Comparison of ENCODE assay signal across 22 cellular contexts in the genomic region with DNA sequence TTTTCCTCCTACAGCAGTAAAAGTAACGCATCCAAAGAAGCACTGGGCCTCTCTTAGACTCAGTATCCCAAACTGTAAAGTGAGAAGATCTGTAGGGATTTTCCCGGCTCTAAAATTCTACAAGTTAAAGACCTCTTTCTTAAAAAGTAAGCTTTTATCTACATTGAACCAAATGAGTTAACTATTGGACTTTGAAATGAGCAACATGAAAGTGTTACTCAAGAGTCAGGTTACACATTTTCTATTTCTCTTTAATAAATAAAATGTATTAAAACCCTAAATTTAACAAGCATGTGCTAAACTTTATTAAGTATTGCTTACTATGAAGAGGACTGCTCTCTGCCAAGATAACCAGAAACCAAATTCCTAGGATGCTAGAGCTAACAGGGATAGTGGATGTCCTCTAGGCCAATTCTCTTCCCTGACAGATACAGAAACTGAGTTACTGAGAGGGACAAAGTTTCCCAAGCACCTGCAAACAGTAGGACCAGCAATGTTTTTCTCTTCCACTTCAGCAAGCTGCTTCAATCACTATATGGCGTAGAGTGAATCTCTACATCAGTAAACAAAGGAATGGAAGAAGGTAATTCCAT. TPM values are rescaled to one million over a fixed set of nuclear protein-coding genes. Genes with fewer than 3 reads are reported as not detected.
"Had no signal": no experiment of that assay in that cellular context is flagged by ENCODE, and none has a peak within 500 bp of the region (broad histone marks: within the 10 kb centered on the region; RNA-seq: fewer than 3 reads in every experiment).

No MANE protein-coding gene starts in this region.

- H3K4me1 Mint-ChIP-seq: activated CD8-positive, alpha-beta memory T cell treated with anti-CD3 and anti-CD28 coated beads, Interleukin-2, amount 10 ng/mL, durations not matched to agents 7 days and 5 days; activated naive CD4-positive, alpha-beta T cell treated with anti-CD3 and anti-CD28 coated beads, Interleukin-2, amount 50 U/mL, for 24 hours had no signal

- H3K4me3 ChIP-seq: K562, Peyer's patch had no signal

- H3K9me3 ChIP-seq: Peyer's patch had no signal

- H3K9me3 Mint-ChIP-seq: activated naive CD4-positive, alpha-beta T cell treated with anti-CD3 and anti-CD28 coated beads, Interleukin-2, amount 50 U/mL, for 24 hours; activated T-cell treated with anti-CD3 and anti-CD28 coated beads, Interleukin-2, amount 50 U/mL, for 24 hours; activated T-helper 1 cell treated with anti-CD3 and anti-CD28 coated beads, Interleukin-12 subunit alpha, Interleukin-12 subunit beta, Interleukin-2, Interleukin-4 antibody, amounts not matched to agents 30 ng/mL and 10 ng/mL and 1 ng/mL, durations not matched to agents 14 hours and 24 hours and 36 hours; T-helper 1 cell treated with Interleukin-12 subunit alpha and Interleukin-12 subunit beta and Interleukin-4 antibody, amounts not matched to agents 30 μg/mL and 1 μg/mL, for 36 hours had no signal

- H3K4me3 Mint-ChIP-seq: activated CD8-positive, alpha-beta memory T cell treated with anti-CD3 and anti-CD28 coated beads, Interleukin-2, amount 10 ng/mL, durations not matched to agents 7 days and 5 days; activated CD8-positive, alpha-beta T cell treated with anti-CD3 and anti-CD28 coated beads, Interleukin-2, amount 10 ng/mL, durations not matched to agents 7 days and 5 days; activated naive CD4-positive, alpha-beta T cell treated with anti-CD3 and anti-CD28 coated beads, Interleukin-2, amount 50 U/mL, for 24 hours; activated T-cell treated with anti-CD3 and anti-CD28 coated beads, Interleukin-2, amount 50 U/mL, for 24 hours; activated T-helper 1 cell treated with anti-CD3 and anti-CD28 coated beads, Interleukin-12 subunit alpha, Interleukin-12 subunit beta, Interleukin-2, Interleukin-4 antibody, amounts not matched to agents 30 ng/mL and 10 ng/mL and 1 ng/mL, durations not matched to agents 14 hours and 24 hours and 36 hours; T-helper 1 cell treated with Interleukin-12 subunit alpha and Interleukin-12 subunit beta and Interleukin-4 antibody, amounts not matched to agents 30 μg/mL and 1 μg/mL, for 36 hours had no signal

- H3K27me3 ChIP-seq: Peyer's patch had no signal

- ATAC-seq: activated CD8-positive, alpha-beta memory T cell treated with anti-CD3 and anti-CD28 coated beads, Interleukin-2, amount 10 ng/mL, durations not matched to agents 7 days and 5 days; activated CD8-positive, alpha-beta T cell treated with anti-CD3 and anti-CD28 coated beads, Interleukin-2, amount 10 ng/mL, durations not matched to agents 7 days and 5 days; K562 had no signal

- DNase-seq: activated CD4-positive, alpha-beta T cell treated with anti-CD3 and anti-CD28 coated beads for 48 hours; activated CD4-positive, alpha-beta T cell treated with anti-CD3 and anti-CD28 coated beads, Interleukin-2, amount 50 U/mL, for 4 hours; activated CD4-positive, CD25-positive, alpha-beta regulatory T cell treated with anti-CD3 and anti-CD28 coated beads, Interleukin-2, amount 50 U/mL, for 72 hours; activated CD8-positive, alpha-beta memory T cell treated with anti-CD3 and anti-CD28 coated beads, Interleukin-2, amount 10 ng/mL, durations not matched to agents 7 days and 5 days; activated CD8-positive, alpha-beta T cell treated with anti-CD3 and anti-CD28 coated beads, Interleukin-2, amount 10 ng/mL, durations not matched to agents 7 days and 5 days; activated effector memory CD4-positive, alpha-beta T cell treated with Interleukin-2 at 50 U/mL for 16 hours; activated naive CD4-positive, alpha-beta T cell; activated T-cell treated with anti-CD3 and anti-CD28 coated beads, Interleukin-2, amount 50 U/mL, for 24 hours; aorta; Karpas-422; NCI-H146; NCI-H187 treated with DMSO at 0.1 percent for 48 hours; NCI-H2081 treated with DMSO at 0.1 percent for 48 hours; NCI-H446; NCI-H524; Peyer's patch; SHP77 treated with DMSO at 0.1 percent for 48 hours had no signal

- H3K36me3 Mint-ChIP-seq: activated CD8-positive, alpha-beta memory T cell treated with anti-CD3 and anti-CD28 coated beads, Interleukin-2, amount 10 ng/mL, durations not matched to agents 7 days and 5 days; activated naive CD4-positive, alpha-beta T cell treated with anti-CD3 and anti-CD28 coated beads, Interleukin-2, amount 50 U/mL, for 24 hours had no signal

- H3K27ac ChIP-seq: Peyer's patch, RWPE1 had no signal

- H3K36me3 ChIP-seq: Peyer's patch had no signal

- H3K27ac Mint-ChIP-seq: activated CD8-positive, alpha-beta memory T cell treated with anti-CD3 and anti-CD28 coated beads, Interleukin-2, amount 10 ng/mL, durations not matched to agents 7 days and 5 days; activated CD8-positive, alpha-beta T cell treated with anti-CD3 and anti-CD28 coated beads, Interleukin-2, amount 10 ng/mL, durations not matched to agents 7 days and 5 days; activated naive CD4-positive, alpha-beta T cell treated with anti-CD3 and anti-CD28 coated beads, Interleukin-2, amount 50 U/mL, for 24 hours; activated T-cell treated with anti-CD3 and anti-CD28 coated beads, Interleukin-2, amount 50 U/mL, for 24 hours; activated T-helper 1 cell treated with anti-CD3 and anti-CD28 coated beads, Interleukin-12 subunit alpha, Interleukin-12 subunit beta, Interleukin-2, Interleukin-4 antibody, amounts not matched to agents 30 ng/mL and 10 ng/mL and 1 ng/mL, durations not matched to agents 14 hours and 24 hours and 36 hours; T-helper 1 cell treated with Interleukin-12 subunit alpha and Interleukin-12 subunit beta and Interleukin-4 antibody, amounts not matched to agents 30 μg/mL and 1 μg/mL, for 36 hours had no signal

RNA-seq across cellular contexts. Expression of a gene that starts 21.7 kb away (rescaled TPM):
- total RNA-seq: activated CD8-positive, alpha-beta memory T cell treated with anti-CD3 and anti-CD28 coated beads, Interleukin-2, amount 10 ng/mL, durations not matched to agents 7 days and 5 days; activated CD8-positive, alpha-beta T cell treated with anti-CD3 and anti-CD28 coated beads, Interleukin-2, amount 10 ng/mL, durations not matched to agents 7 days and 5 days; activated T-helper 1 cell treated with anti-CD3 and anti-CD28 coated beads, Interleukin-12 subunit alpha, Interleukin-12 subunit beta, Interleukin-2, Interleukin-4 antibody, amounts not matched to agents 30 ng/mL and 10 ng/mL and 1 ng/mL, durations not matched to agents 14 hours and 24 hours and 36 hours had no signal
